Comparison of ENCODE assay signal across 9 cellular contexts in the genomic region with DNA sequence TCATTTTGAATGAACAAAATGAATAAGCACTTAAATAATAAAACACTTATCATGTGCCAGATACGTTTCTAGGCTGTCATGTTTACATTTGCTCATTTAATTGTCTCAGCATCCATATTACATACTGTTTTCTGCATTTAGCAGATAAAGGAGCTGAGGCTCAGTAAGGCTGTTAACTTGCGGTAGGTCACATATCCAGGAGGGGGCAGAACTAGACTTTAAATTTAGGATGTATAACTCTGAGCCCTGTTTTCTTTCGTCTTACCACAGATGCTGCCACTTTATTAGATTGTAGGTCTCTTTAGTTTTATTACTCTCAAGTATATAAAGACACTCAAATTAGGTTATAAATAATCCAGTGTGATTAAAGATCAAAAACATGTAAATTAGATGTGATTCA. TPM values are rescaled to one million over a fixed set of nuclear protein-coding genes. Genes with fewer than 3 reads are reported as not detected.
DNase-seq lines count a peak whose midpoint lies in the region; ATAC-seq and TF ChIP-seq lines count a peak whose summit lies in the region.
"Had no signal": no experiment of that assay in that cellular context is flagged by ENCODE, and none has a peak within 500 bp of the region (broad histone marks: within the 10 kb centered on the region; RNA-seq: fewer than 3 reads in every experiment).

No MANE protein-coding gene starts in this region.

- no peak overlapping the region for H3K27ac ChIP-seq in hepatocyte
- no peak overlapping the region for H3K27ac ChIP-seq in coronary artery
- H3K27ac ChIP-seq: BLaER1 had no signal

- no peaks in the 10 kb centered on the region for H3K4me1 ChIP-seq in hepatocyte (ENCODE audit: insufficient read depth)
- H3K4me1 ChIP-seq: BLaER1 had no signal

- no peaks in the 10 kb centered on the region for H3K27me3 ChIP-seq in hepatocyte
- H3K27me3 ChIP-seq: BLaER1 had no signal

- no peaks in the 10 kb centered on the region for H3K79me2 ChIP-seq in hepatocyte

- no peaks in the 10 kb centered on the region for H3K9me3 ChIP-seq in hepatocyte (ENCODE audit: low read depth)
- H3K9me3 ChIP-seq: BLaER1 had no signal

- H4K20me1 ChIP-seq in hepatocyte (ENCODE audit: insufficient read depth, poor library complexity, severe bottlenecking), result no peaks in the 10 kb centered on the region
- H4K20me1 ChIP-seq: BLaER1 had no signal

- no peak overlapping the region for H3K4me2 ChIP-seq in hepatocyte
- H3K4me2 ChIP-seq: BLaER1 had no signal

- H3K4me3 ChIP-seq in hepatocyte (no peak overlapping the region), coronary artery (no peak overlapping the region)
- H3K4me3 ChIP-seq: BLaER1 had no signal

- 25% methylated on average over 3 of the region's 3 CpGs for WGBS in hepatocyte (ENCODE audit: low lambda C conversion rate, missing lambda C conversion rate)

- no peaks in the 10 kb centered on the region for H3K36me3 ChIP-seq in hepatocyte (replicated peaks; ENCODE audit: insufficient read depth, low read depth)

- H3K9me2 ChIP-seq in hepatocyte (replicated peaks; ENCODE audit: insufficient read depth), result no peaks in the 10 kb centered on the region

- peak; percentile 7 to 69 (median 20) for DNase-seq in NCI-H1417 (lab: John Stamatoyannopoulos, UW)
- no peak for DNase-seq in NCI-H1417 treated with DMSO at 0.1 percent for 48 hours (lab: John Stamatoyannopoulos, UW)
- DNase-seq in SK-N-DZ (ENCODE audit: low spot score), result peak; percentile 38
- DNase-seq in hepatocyte (ENCODE audit: low spot score), result peak; percentile 46
- DNase-seq in mesenteric fat pad (ENCODE audit: low spot score), result no peak
- DNase-seq in coronary artery (ENCODE audit: low spot score), result no peak

- ATAC-seq in HG02973 (IDR thresholded peaks at IDR 0.05; ENCODE audit: unreplicated experiment), result peak; percentile 50
- ATAC-seq in HG03045 (IDR thresholded peaks at IDR 0.05; ENCODE audit: unreplicated experiment), result no peak

- H2AFZ ChIP-seq in hepatocyte, result no peak overlapping the region

- TF ChIP-seq CTCF in hepatocyte (IDR thresholded peaks at IDR 0.05; ENCODE audit: poor library complexity), result peak; percentile 59
- no peak for TF ChIP-seq CTCF in coronary artery (IDR thresholded peaks at IDR 0.05)

RNA-seq across cellular contexts. Expression of a gene that starts 17.7 kb away (rescaled TPM):
- polyA plus RNA-seq in SK-N-DZ (2014; cell fraction: cytosol; rRNA removed), result 7.4 and 9.6 TPM in 2 replicates
- polyA plus RNA-seq in SK-N-DZ (2014; cell fraction: nucleus; rRNA removed), result 5.5 and 11.8 TPM in 2 replicates
- 15.9 and 21.9 TPM in 2 replicates for total RNA-seq in hepatocyte
- 5.1 and 9.0 TPM in 2 replicates for polyA plus RNA-seq in hepatocyte
- total RNA-seq in mesenteric fat pad, result 14.3 TPM

RNA-seq across cellular contexts. Expression of a gene that starts 17.9 kb away (rescaled TPM):
- polyA plus RNA-seq in SK-N-DZ (2014; cell fraction: cytosol; rRNA removed), result 11.9 and 22.6 TPM in 2 replicates
- 14.2 and 14.5 TPM in 2 replicates for polyA plus RNA-seq in SK-N-DZ (2014; cell fraction: nucleus; rRNA removed)
- 17.7 and 26.8 TPM in 2 replicates for total RNA-seq in hepatocyte
- 12.7 and 15.0 TPM in 2 replicates for polyA plus RNA-seq in hepatocyte
- 10.3 TPM for total RNA-seq in mesenteric fat pad

RNA-seq across cellular contexts. Expression of a gene that starts 29.6 kb away (rescaled TPM):
- polyA plus RNA-seq in SK-N-DZ (2014; cell fraction: cytosol; rRNA removed), result 52.2 and 68.7 TPM in 2 replicates
- 37.7 and 42.4 TPM in 2 replicates for polyA plus RNA-seq in SK-N-DZ (2014; cell fraction: nucleus; rRNA removed)
- total RNA-seq in hepatocyte, result 144 and 162 TPM in 2 replicates
- polyA plus RNA-seq in hepatocyte, result 55.3 and 66.0 TPM in 2 replicates
- total RNA-seq in mesenteric fat pad, result 84.8 TPM

RNA-seq across cellular contexts. Expression of a gene that starts 59.4 kb away (rescaled TPM):
- 12.0 and 14.6 TPM in 2 replicates for polyA plus RNA-seq in SK-N-DZ (2014; cell fraction: cytosol; rRNA removed)
- polyA plus RNA-seq in SK-N-DZ (2014; cell fraction: nucleus; rRNA removed), result 8.9 and 14.2 TPM in 2 replicates
- total RNA-seq in hepatocyte, result 45.4 and 47.1 TPM in 2 replicates
- 12.4 and 15.6 TPM in 2 replicates for polyA plus RNA-seq in hepatocyte
- total RNA-seq in mesenteric fat pad, result 7.7 TPM

Comparison
In these comparisons a context has a peak if more than half of its experiments do, and no peak if none do; other contexts are left out.
1. DNase-seq: peak in NCI-H1417 (3 of 3), SK-N-DZ (single experiment) and hepatocyte (single experiment); none in NCI-H1417 treated with DMSO at 0.1 percent for 48 hours (single experiment), mesenteric fat pad (single experiment) and coronary artery (single experiment).